16 cellular contexts compared by ENCODE assay signal in genomic region chr21:31555741-31556191, GRCh38.
DNase-seq lines count a peak whose midpoint lies in the region; ATAC-seq and TF ChIP-seq lines count a peak whose summit lies in the region.
"Had no signal": no experiment of that assay in that cellular context is flagged by ENCODE, and none has a peak within 500 bp of the region (broad histone marks: within the 10 kb centered on the region; RNA-seq: fewer than 3 reads in every experiment).

No MANE protein-coding gene starts in this region.

- in situ Hi-C loops in HAP-1 (cut with MboI; ENCODE audit: low sequenced_read_pairs), result no loop called here

- peaks cover 36% of the 10 kb centered on the region for H3K4me1 ChIP-seq in testis
- peaks cover 3% of the 10 kb centered on the region; the same call in 1 of the 2 replicates for H3K4me1 ChIP-seq in HAP-1

- no peak for DNase-seq in activated T-cell treated with anti-CD3 and anti-CD28 coated beads, Interleukin-2, amount 50 U/mL, for 72 hours
- no peak for DNase-seq in activated T-cell treated with anti-CD3 and anti-CD28 coated beads, Interleukin-2, amount 50 U/mL, for 1 hour
- DNase-seq in SK-N-DZ (ENCODE audit: low spot score) (peak; percentile 72), iPS-NIHi11 (ENCODE audit: low spot score) (peak; percentile 41), testis (no peak), HAP-1 (ENCODE audit: low spot score in 2 of 2) (no peak)
- DNase-seq: CD8-positive, alpha-beta memory T cell; foreskin keratinocyte; GF-D8; NCI-H1694; NK-92 treated with Interleukin-12 subunit alpha and Interleukin-12 subunit beta, amount 100 ng/mL, for 24 hours; Right ventricle myocardium superior had no signal

- H3K36me3 ChIP-seq in testis (ENCODE audit: low read depth, missing control alignments) (no peaks in the 10 kb centered on the region), HAP-1 (replicated peaks) (no peaks in the 10 kb centered on the region)

- H3K27me3 ChIP-seq in testis (no peaks in the 10 kb centered on the region), HAP-1 (ENCODE audit: low read depth) (no peaks in the 10 kb centered on the region)

- no peak overlapping the region for H3K4me3 ChIP-seq in testis
- no peak overlapping the region for H3K4me3 ChIP-seq in HAP-1

- intact Hi-C loops in testis (cut with DNase I; ENCODE audit: low total_unique reads), result no loop called here

- peak overlapping the region; percentile 77 to 87 for H3K27ac ChIP-seq in testis
- H3K27ac ChIP-seq: foreskin keratinocyte had no signal

- H3K9me3 Mint-ChIP-seq in activated T-cell treated with anti-CD3 and anti-CD28 coated beads, Interleukin-2, amount 50 U/mL, for 72 hours, result no peaks in the 10 kb centered on the region
- H3K9me3 Mint-ChIP-seq: CD8-positive, alpha-beta memory T cell; central memory CD8-positive, alpha-beta T cell had no signal

- no peak overlapping the region for H3K27ac Mint-ChIP-seq in activated T-cell treated with anti-CD3 and anti-CD28 coated beads, Interleukin-2, amount 50 U/mL, for 72 hours
- H3K27ac Mint-ChIP-seq: activated naive CD8-positive, alpha-beta T cell; CD8-positive, alpha-beta memory T cell had no signal

- 47 to 48% methylated on average over 9 of the region's 9 CpGs for WGBS in testis, 2 donors

- peaks cover 35% of the 10 kb centered on the region for H3K27me3 Mint-ChIP-seq in activated T-cell treated with anti-CD3 and anti-CD28 coated beads, Interleukin-2, amount 50 U/mL, for 72 hours (ENCODE audit: low read depth)
- H3K27me3 Mint-ChIP-seq: activated naive CD8-positive, alpha-beta T cell had no signal

- no peak for TF ChIP-seq POLR2A in testis (IDR thresholded peaks at IDR 0.05)

- H3K36me3 Mint-ChIP-seq in activated T-cell treated with anti-CD3 and anti-CD28 coated beads, Interleukin-2, amount 50 U/mL, for 72 hours (ENCODE audit: insufficient read depth in 2 of 2), result peaks cover 0 to 2% of the 10 kb centered on the region in 2 donors

- peaks cover 53% of the 10 kb centered on the region for H3K4me1 Mint-ChIP-seq in activated T-cell treated with anti-CD3 and anti-CD28 coated beads, Interleukin-2, amount 50 U/mL, for 72 hours (ENCODE audit: low read depth)

- H3K4me3 Mint-ChIP-seq in activated T-cell treated with anti-CD3 and anti-CD28 coated beads, Interleukin-2, amount 50 U/mL, for 72 hours, result peak overlapping the region; percentile 52 to 65
- H3K4me3 Mint-ChIP-seq: central memory CD8-positive, alpha-beta T cell had no signal

- TF ChIP-seq CTCF in testis (IDR thresholded peaks at IDR 0.05), result no peak

- ATAC-seq in activated T-cell treated with anti-CD3 and anti-CD28 coated beads, Interleukin-2, amount 50 U/mL, for 72 hours (replicated peaks in 1 of 2), result no peak
- ATAC-seq in GM19452 (IDR thresholded peaks at IDR 0.05; ENCODE audit: unreplicated experiment), result no peak
- ATAC-seq in HG02571 (IDR thresholded peaks at IDR 0.05; ENCODE audit: unreplicated experiment), result no peak
- ATAC-seq: foreskin keratinocyte had no signal

- no peaks in the 10 kb centered on the region for H3K9me3 ChIP-seq in testis
- H3K9me3 ChIP-seq in HAP-1, result no peaks in the 10 kb centered on the region

Comparison
In these comparisons a context has a peak if more than half of its experiments do, and no peak if none do; other contexts are left out.
1. DNase-seq: peak in SK-N-DZ (single experiment) and iPS-NIHi11 (single experiment); none in activated T-cell treated with anti-CD3 and anti-CD28 coated beads, Interleukin-2, amount 50 U/mL, for 72 hours (0 of 2), activated T-cell treated with anti-CD3 and anti-CD28 coated beads, Interleukin-2, amount 50 U/mL, for 1 hour (single experiment), testis (single experiment) and HAP-1 (0 of 2).